Comparison of ENCODE assay signal across 11 cellular contexts in genomic region chr17:66952031-66952524, GRCh38. TPM values are rescaled to one million over a fixed set of nuclear protein-coding genes. Genes with fewer than 3 reads are reported as not detected.
DNase-seq lines count a peak whose midpoint lies in the region; ATAC-seq, FAIRE-seq and TF ChIP-seq lines count a peak whose summit lies in the region.
"Had no signal": no experiment of that assay in that cellular context is flagged by ENCODE, and none has a peak within 500 bp of the region (broad histone marks: within the 10 kb centered on the region; RNA-seq: fewer than 3 reads in every experiment).

No MANE protein-coding gene starts in this region.

- H3K9ac ChIP-seq in HUES64 (ENCODE audit: low read depth, low read length) = peak overlapping the region; percentile 58; the same call in 1 of the 2 replicates
- peak overlapping the region; percentile 16 for H3K9ac ChIP-seq in mesendoderm (ENCODE audit: low read length)

- ATAC-seq in GM19395 (IDR thresholded peaks at IDR 0.05; ENCODE audit: unreplicated experiment) (no peak), HG03097 (IDR thresholded peaks at IDR 0.05; ENCODE audit: low FRiP score, unreplicated experiment) (no peak)

- DNase-seq in AG04449 (ENCODE audit: low read depth, low spot score) = peak; percentile 85
- DNase-seq in bronchial epithelial cell (ENCODE audit: low read depth) = peak; percentile 98
- peak; percentile 98 for DNase-seq in mesendoderm
- no peak for DNase-seq in stimulated activated naive CD4-positive, alpha-beta T cell (lab: John Stamatoyannopoulos, UW)
- no peak for DNase-seq in NCI-H446 treated with DMSO at 0.1 percent for 48 hours (lab: John Stamatoyannopoulos, UW)
- DNase-seq: activated T-cell treated with anti-CD3 and anti-CD28 coated beads, Interleukin-2, amount 50 U/mL, for 1 hour; NCI-H526 had no signal

- peaks cover 5% of the 10 kb centered on the region; the same call in 1 of the 2 replicates for H3K9me3 ChIP-seq in HUES64 (ENCODE audit: insufficient read depth, low read depth, low read length)

- WGBS in HUES64 = 30% methylated on average over 10 of the region's 10 CpGs
- no CpG with 5 or more reads among the region's 10 CpGs for WGBS in mesendoderm (ENCODE audit: extremely low coverage, insufficient coverage, low lambda C conversion rate)

- H3K4me3 ChIP-seq in AG04449 (ENCODE audit: low read depth, low read length) (no peak overlapping the region), HUES64 (ENCODE audit: low read length) (no peak overlapping the region; the same call in 1 of the 2 replicates), bronchial epithelial cell (ENCODE audit: low read depth, low read length) (no peak overlapping the region), mesendoderm (ENCODE audit: low read length) (no peak overlapping the region)

- TF ChIP-seq CTCF in AG04449 (IDR thresholded peaks at IDR 0.05; ENCODE audit: insufficient read depth, low read length, missing control alignments) = no peak
- TF ChIP-seq CTCF in bronchial epithelial cell (IDR thresholded peaks at IDR 0.05; ENCODE audit: insufficient read depth, low read length, severe bottlenecking) = peak; percentile 4

- H4K5ac ChIP-seq in mesendoderm (ENCODE audit: low read length) = no peak overlapping the region

- FAIRE-seq in bronchial epithelial cell (lab: Jason Lieb, UNC) = peak; percentile 98
- FAIRE-seq: islet of Langerhans had no signal

- H3K18ac ChIP-seq in mesendoderm (ENCODE audit: low read length) = peak overlapping the region; percentile 30

- H3K27ac ChIP-seq in HUES64 (ENCODE audit: low read depth, low read length) (peak overlapping the region; percentile 74), mesendoderm (ENCODE audit: low read depth, low read length) (peak overlapping the region; percentile 81)

- H3K27me3 ChIP-seq in HUES64 (ENCODE audit: insufficient read depth, low read length) = no peaks in the 10 kb centered on the region
- no peaks in the 10 kb centered on the region for H3K27me3 ChIP-seq in bronchial epithelial cell (ENCODE audit: control insufficient read depth, insufficient read depth, low read length)
- H3K27me3 ChIP-seq in mesendoderm (ENCODE audit: insufficient read depth, low read length, poor library complexity) = no peaks in the 10 kb centered on the region

- POLR2A ChIA-PET in AG04449 (lab: Yijun Ruan, JAX) = no interaction called here

- H2BK120ac ChIP-seq in mesendoderm (ENCODE audit: low read depth, low read length) = no peak overlapping the region

- H3K36me3 ChIP-seq in HUES64 (ENCODE audit: insufficient read depth, low read length) (no peaks in the 10 kb centered on the region), bronchial epithelial cell (ENCODE audit: control insufficient read depth, insufficient read depth, low read length) (no peaks in the 10 kb centered on the region), mesendoderm (ENCODE audit: control insufficient read depth, insufficient read depth, low read length) (no peaks in the 10 kb centered on the region)

- CTCF ChIA-PET in AG04449 (lab: Yijun Ruan, JAX) = interaction anchor here (1.1 kb wide), 1 partner anchor 206 kb away, joined by 3 read pairs; no protein-coding TSS in a partner anchor

- H4K8ac ChIP-seq in mesendoderm (ENCODE audit: low read depth, low read length) = no peak overlapping the region

- peak overlapping the region; percentile 72 for H2BK5ac ChIP-seq in mesendoderm (ENCODE audit: low read length)

- no peaks in the 10 kb centered on the region for H3K79me2 ChIP-seq in mesendoderm (ENCODE audit: control insufficient read depth, insufficient read depth, low read length)

- H2AK5ac ChIP-seq in mesendoderm (ENCODE audit: low read length) = no peak overlapping the region

- H3K4me1 ChIP-seq in HUES64 (ENCODE audit: insufficient read depth, low read length) (peaks cover 22% of the 10 kb centered on the region), mesendoderm (ENCODE audit: control insufficient read depth, low read depth, low read length) (peaks cover 7% of the 10 kb centered on the region)

- H3K4me2 ChIP-seq in mesendoderm (ENCODE audit: low read length) = no peak overlapping the region

- H3K4ac ChIP-seq in mesendoderm (ENCODE audit: low read depth, low read length) = no peak overlapping the region

- H3K23ac ChIP-seq in mesendoderm (ENCODE audit: low read length) = no peak overlapping the region

- no peak overlapping the region for H2BK15ac ChIP-seq in mesendoderm (replicated peaks; ENCODE audit: low read depth)

- peak overlapping the region; percentile 44 for H3K56ac ChIP-seq in mesendoderm (ENCODE audit: low read length)

- no peaks in the 10 kb centered on the region for H3K79me1 ChIP-seq in mesendoderm (ENCODE audit: low read length)

RNA-seq across cellular contexts. Expression of gene CACNG4, which starts 12.4 kb away (rescaled TPM):
- 4.1 TPM for polyA plus RNA-seq in HUES64 (2013, experiment 1 of 2)
- polyA plus RNA-seq in HUES64 (2013, experiment 2 of 2) = 5.6 TPM
- total RNA-seq in bronchial epithelial cell = not detected in 2 replicates
- 5.2 TPM for polyA plus RNA-seq in mesendoderm (2013, experiment 1 of 2)
- 5.4 TPM for polyA plus RNA-seq in mesendoderm (2013, experiment 2 of 2)

Comparison
In these comparisons a context has a peak if more than half of its experiments do, and no peak if none do; other contexts are left out.
1. DNase-seq: peak in AG04449 (single experiment), bronchial epithelial cell (single experiment) and mesendoderm (single experiment); none in stimulated activated naive CD4-positive, alpha-beta T cell (0 of 6) and NCI-H446 treated with DMSO at 0.1 percent for 48 hours (single experiment).